Comparison of ENCODE assay signal across 13 cellular contexts in the genomic region with DNA sequence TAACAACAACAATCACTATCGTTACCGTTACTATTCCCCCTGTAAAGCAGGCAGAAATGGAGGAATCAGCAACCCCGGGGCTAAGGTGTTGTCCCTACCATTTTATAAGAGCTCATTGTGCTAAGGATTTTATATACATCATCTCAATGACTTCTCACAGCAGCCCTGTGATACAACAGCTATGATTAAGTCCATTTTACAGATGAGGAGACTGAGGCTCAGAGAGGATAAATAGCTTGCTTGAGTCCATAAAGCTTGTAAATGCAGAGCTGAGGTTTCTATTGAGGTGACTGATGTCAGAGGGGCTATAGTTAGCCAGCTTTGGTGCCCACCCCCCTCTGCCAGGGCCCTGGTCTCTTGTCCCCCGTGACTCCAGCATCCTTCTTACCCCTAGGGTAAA. TPM values are rescaled to one million over a fixed set of nuclear protein-coding genes. Genes with fewer than 3 reads are reported as not detected.
DNase-seq lines count a peak whose midpoint lies in the region; ATAC-seq, FAIRE-seq and TF ChIP-seq lines count a peak whose summit lies in the region.
"Had no signal": no experiment of that assay in that cellular context is flagged by ENCODE, and none has a peak within 500 bp of the region (broad histone marks: within the 10 kb centered on the region; RNA-seq: fewer than 3 reads in every experiment).

No MANE protein-coding gene starts in this region.

- FAIRE-seq in frontal cortex (lab: Jason Lieb, UNC) = no peak
- FAIRE-seq: RCC 7860 had no signal

- peaks cover 97% of the 10 kb centered on the region for H3K36me3 ChIP-seq in lower lobe of right lung

- peak overlapping the region; percentile 5; the same call in 1 of the 2 replicates for H3K27ac Mint-ChIP-seq in HFFc6
- peak overlapping the region; percentile 21 for H3K27ac Mint-ChIP-seq in activated T-helper 17 cell treated with anti-CD3 and anti-CD28 coated beads, Interleukin-2, amount 50 U/mL, for 72 hours
- peak overlapping the region; percentile 17 for H3K27ac Mint-ChIP-seq in stimulated activated memory B cell treated with anti-CD40 and anti-IgM and Interleukin-4, amounts not matched to agents 10 μg/mL and 1 μg/mL and 100 μg/mL, for 72 hours
- H3K27ac Mint-ChIP-seq: H9 had no signal

- no peaks in the 10 kb centered on the region for H3K9me3 ChIP-seq in lower lobe of right lung
- H3K9me3 ChIP-seq: SK-N-SH had no signal

- H3K4me3 Mint-ChIP-seq in HFFc6 = no peak overlapping the region
- no peak overlapping the region for H3K4me3 Mint-ChIP-seq in activated T-helper 17 cell treated with anti-CD3 and anti-CD28 coated beads, Interleukin-2, amount 50 U/mL, for 72 hours
- no peak overlapping the region for H3K4me3 Mint-ChIP-seq in stimulated activated memory B cell treated with anti-CD40 and anti-IgM and Interleukin-4, amounts not matched to agents 10 μg/mL and 1 μg/mL and 100 μg/mL, for 72 hours
- H3K4me3 Mint-ChIP-seq: H9 had no signal

- H3K27ac ChIP-seq in lower lobe of right lung = peak overlapping the region; percentile 3

- no peaks in the 10 kb centered on the region for H3K9me3 Mint-ChIP-seq in HFFc6
- H3K9me3 Mint-ChIP-seq in activated T-helper 17 cell treated with anti-CD3 and anti-CD28 coated beads, Interleukin-2, amount 50 U/mL, for 72 hours = no peaks in the 10 kb centered on the region
- no peaks in the 10 kb centered on the region for H3K9me3 Mint-ChIP-seq in stimulated activated memory B cell treated with anti-CD40 and anti-IgM and Interleukin-4, amounts not matched to agents 10 μg/mL and 1 μg/mL and 100 μg/mL, for 72 hours
- H3K9me3 Mint-ChIP-seq: H9 had no signal

- ATAC-seq in activated T-helper 17 cell treated with anti-CD3 and anti-CD28 coated beads, Interleukin-2, amount 50 U/mL, for 72 hours (replicated peaks) = no peak
- no peak for ATAC-seq in lower lobe of right lung
- ATAC-seq in stimulated activated memory B cell treated with anti-CD40 and anti-IgM and Interleukin-4, amounts not matched to agents 10 μg/mL and 1 μg/mL and 100 μg/mL, for 72 hours = no peak

- TF ChIP-seq CTCF in HFFc6 (IDR thresholded peaks at IDR 0.05) (no peak), lower lobe of right lung (IDR thresholded peaks at IDR 0.05) (no peak)

- H3K27me3 ChIP-seq in lower lobe of right lung (ENCODE audit: low read depth) = no peaks in the 10 kb centered on the region

- H3K4me1 ChIP-seq in lower lobe of right lung = no peaks in the 10 kb centered on the region

- H3K36me3 Mint-ChIP-seq in HFFc6 (ENCODE audit: low read depth) = peaks cover 58% of the 10 kb centered on the region
- no peaks in the 10 kb centered on the region for H3K36me3 Mint-ChIP-seq in activated T-helper 17 cell treated with anti-CD3 and anti-CD28 coated beads, Interleukin-2, amount 50 U/mL, for 72 hours (ENCODE audit: low read depth)
- H3K36me3 Mint-ChIP-seq in stimulated activated memory B cell treated with anti-CD40 and anti-IgM and Interleukin-4, amounts not matched to agents 10 μg/mL and 1 μg/mL and 100 μg/mL, for 72 hours = peaks cover 17% of the 10 kb centered on the region

- no peak for DNase-seq in HFFc6
- no peak for DNase-seq in lower lobe of right lung
- no peak for DNase-seq in UCSD-AML1 (lab: John Stamatoyannopoulos, UW; ENCODE audit: unreplicated experiment)
- DNase-seq in frontal cortex (ENCODE audit: low spot score in 2 of 2) = no peak
- no peak for DNase-seq in NCI-H1092 treated with DMSO at 0.1 percent for 48 hours (lab: John Stamatoyannopoulos, UW)
- DNase-seq: DND-41, H9, SHP77 treated with DMSO at 0.1 percent for 48 hours, SK-N-SH had no signal

- H3K27me3 Mint-ChIP-seq in HFFc6 (ENCODE audit: insufficient read depth) = peaks cover 1% of the 10 kb centered on the region; the same call in 1 of the 2 replicates
- H3K27me3 Mint-ChIP-seq in activated T-helper 17 cell treated with anti-CD3 and anti-CD28 coated beads, Interleukin-2, amount 50 U/mL, for 72 hours = no peaks in the 10 kb centered on the region
- no peaks in the 10 kb centered on the region for H3K27me3 Mint-ChIP-seq in stimulated activated memory B cell treated with anti-CD40 and anti-IgM and Interleukin-4, amounts not matched to agents 10 μg/mL and 1 μg/mL and 100 μg/mL, for 72 hours

- intact Hi-C loops in lower lobe of right lung (cut with DNase I) = no loop called here

- H3K4me3 ChIP-seq in lower lobe of right lung = no peak overlapping the region

- no peaks in the 10 kb centered on the region; the same call in 1 of the 2 replicates for H3K4me1 Mint-ChIP-seq in HFFc6 (ENCODE audit: low read depth)
- H3K4me1 Mint-ChIP-seq in activated T-helper 17 cell treated with anti-CD3 and anti-CD28 coated beads, Interleukin-2, amount 50 U/mL, for 72 hours = no peaks in the 10 kb centered on the region
- H3K4me1 Mint-ChIP-seq in stimulated activated memory B cell treated with anti-CD40 and anti-IgM and Interleukin-4, amounts not matched to agents 10 μg/mL and 1 μg/mL and 100 μg/mL, for 72 hours = peaks cover 27% of the 10 kb centered on the region

RNA-seq across cellular contexts. Expression of a gene that starts 16.7 kb away (rescaled TPM):
- total RNA-seq in HFFc6 (2021; fragmentation: NEBNext Ultra II Directional; extraction: Animal tissue kit (Norgen Biotek cat#: 25700)) = 10 to 100 TPM; 26.6 to 35.6 (median 29.6) TPM
- total RNA-seq in activated T-helper 17 cell treated with anti-CD3 and anti-CD28 coated beads, Interleukin-2, amount 50 U/mL, for 72 hours = 10 to 100 TPM; 10.0 to 15.2 TPM
- total RNA-seq in lower lobe of right lung (35.7 TPM), frontal cortex (11.8 TPM)

RNA-seq across cellular contexts. Expression of a gene that starts 22.5 kb away (rescaled TPM):
- 100 to 1,000 TPM; 272 to 319 (median 288) TPM for total RNA-seq in HFFc6 (2021; fragmentation: NEBNext Ultra II Directional; extraction: Animal tissue kit (Norgen Biotek cat#: 25700))
- total RNA-seq in activated T-helper 17 cell treated with anti-CD3 and anti-CD28 coated beads, Interleukin-2, amount 50 U/mL, for 72 hours = 10 to 100 TPM in 1 of 2 donors, 1 to 10 TPM in 1; 5.3 to 22.2 TPM
- 162 TPM for total RNA-seq in lower lobe of right lung
- 20.0 TPM for total RNA-seq in frontal cortex

RNA-seq across cellular contexts. Expression of a gene that starts 51.5 kb away (rescaled TPM):
- total RNA-seq in HFFc6 (2021; fragmentation: NEBNext Ultra II Directional; extraction: Animal tissue kit (Norgen Biotek cat#: 25700)) = 10 to 100 TPM in 4 of 6 experiments, 1 to 10 TPM in 2; 4.3 to 14.1 (median 11.4) TPM
- total RNA-seq in activated T-helper 17 cell treated with anti-CD3 and anti-CD28 coated beads, Interleukin-2, amount 50 U/mL, for 72 hours = 1 to 10 TPM in 1 of 2 donors, under 1 TPM in 1; 0.84 to 6.9 TPM
- total RNA-seq in lower lobe of right lung (9.2 TPM), frontal cortex (21.2 TPM)
- total RNA-seq: NCI-H460 had no signal
